ENCODE assay signal across 40 cellular contexts in genomic region chr4:163264934-163265333, GRCh38.
"Had no signal": no experiment of that assay in that cellular context is flagged by ENCODE, and none has a peak within 500 bp of the region (broad histone marks: within the 10 kb centered on the region; RNA-seq: fewer than 3 reads in every experiment).

No MANE protein-coding gene starts in this region.

- H3K4me3 ChIP-seq: adrenal gland, ascending aorta, body of pancreas, breast epithelium, cardiac muscle cell had no signal

- H3K4me1 ChIP-seq: adrenal gland, ascending aorta, body of pancreas, breast epithelium had no signal

- H3K36me3 Mint-ChIP-seq: activated naive CD4-positive, alpha-beta T cell treated with anti-CD3 and anti-CD28 coated beads, Interleukin-2, amount 10 ng/mL, durations not matched to agents 7 days and 5 days; activated naive CD4-positive, alpha-beta T cell treated with anti-CD3 and anti-CD28 coated beads, Interleukin-2, amount 50 U/mL, for 24 hours; activated naive CD4-positive, alpha-beta T cell treated with anti-CD3 and anti-CD28 coated beads, Interleukin-2, amount 50 U/mL, for 72 hours; activated naive CD8-positive, alpha-beta T cell; activated naive CD8-positive, alpha-beta T cell treated with anti-CD3 and anti-CD28 coated beads for 36 hours; activated naive CD8-positive, alpha-beta T cell treated with anti-CD3 and anti-CD28 coated beads, Interleukin-2, amount 10 ng/mL, durations not matched to agents 7 days and 5 days; brain had no signal

- H3K27me3 Mint-ChIP-seq: activated naive CD4-positive, alpha-beta T cell treated with anti-CD3 and anti-CD28 coated beads, Interleukin-2, amount 10 ng/mL, durations not matched to agents 7 days and 5 days; activated naive CD8-positive, alpha-beta T cell treated with anti-CD3 and anti-CD28 coated beads, Interleukin-2, amount 10 ng/mL, durations not matched to agents 7 days and 5 days; central memory CD8-positive, alpha-beta T cell had no signal

- H3K4me1 Mint-ChIP-seq: activated naive CD4-positive, alpha-beta T cell treated with anti-CD3 and anti-CD28 coated beads, Interleukin-2, amount 10 ng/mL, durations not matched to agents 7 days and 5 days; activated naive CD4-positive, alpha-beta T cell treated with anti-CD3 and anti-CD28 coated beads, Interleukin-2, amount 50 U/mL, for 24 hours; activated naive CD8-positive, alpha-beta T cell treated with anti-CD3 and anti-CD28 coated beads for 36 hours; activated naive CD8-positive, alpha-beta T cell treated with anti-CD3 and anti-CD28 coated beads, Interleukin-2, amount 10 ng/mL, durations not matched to agents 7 days and 5 days; activated naive CD8-positive, alpha-beta T cell treated with anti-CD3 and anti-CD28 coated beads, Interleukin-2, amount 50 U/mL, for 24 hours; activated T-helper 17 cell treated with anti-CD3 and anti-CD28 coated beads, Interleukin-2, amount 50 U/mL, for 72 hours; central memory CD8-positive, alpha-beta T cell had no signal

- H3K27ac ChIP-seq: adrenal gland, ascending aorta, body of pancreas, brain microvascular endothelial cell, breast epithelium, cardiac muscle cell had no signal

- H3K9me3 Mint-ChIP-seq: activated naive CD4-positive, alpha-beta T cell treated with anti-CD3 and anti-CD28 coated beads for 36 hours; activated naive CD4-positive, alpha-beta T cell treated with anti-CD3 and anti-CD28 coated beads, Interleukin-2, amount 10 ng/mL, durations not matched to agents 7 days and 5 days; activated naive CD4-positive, alpha-beta T cell treated with anti-CD3 and anti-CD28 coated beads, Interleukin-2, amount 50 U/mL, for 72 hours; activated naive CD8-positive, alpha-beta T cell treated with anti-CD3 and anti-CD28 coated beads for 36 hours; activated naive CD8-positive, alpha-beta T cell treated with anti-CD3 and anti-CD28 coated beads, Interleukin-2, amount 10 ng/mL, durations not matched to agents 7 days and 5 days; activated naive CD8-positive, alpha-beta T cell treated with anti-CD3 and anti-CD28 coated beads, Interleukin-2, amount 50 U/mL, for 24 hours; activated T-cell treated with anti-CD3 and anti-CD28 coated beads, Interleukin-2, amount 50 U/mL, for 24 hours; activated T-cell treated with anti-CD3 and anti-CD28 coated beads, Interleukin-2, amount 50 U/mL, for 4 hours; activated T-cell treated with anti-CD3 and anti-CD28 coated beads, Interleukin-2, amount 50 U/mL, for 72 hours; activated T-helper 1 cell treated with anti-CD3 and anti-CD28 coated beads, Interleukin-12 subunit alpha, Interleukin-12 subunit beta, Interleukin-2, Interleukin-4 antibody, amounts not matched to agents 30 ng/mL and 10 ng/mL and 1 ng/mL, durations not matched to agents 14 hours and 24 hours and 36 hours; activated T-helper 2 cell treated with anti-CD3 and anti-CD28 coated beads, Interferon-gamma antibody, Interleukin-2, Interleukin-4, amounts not matched to agents 10 μg/mL and 5 μg/mL and 100 μg/mL, durations not matched to agents 14 hours and 24 hours and 36 hours; brain; central memory CD8-positive, alpha-beta T cell had no signal

- ATAC-seq: activated naive CD4-positive, alpha-beta T cell treated with anti-CD3 and anti-CD28 coated beads, Interleukin-2, amount 50 U/mL, for 72 hours; activated naive CD8-positive, alpha-beta T cell treated with anti-CD3 and anti-CD28 coated beads, Interleukin-2, amount 50 U/mL, for 24 hours; activated T-cell treated with anti-CD3 and anti-CD28 coated beads, Interleukin-2, amount 50 U/mL, for 4 hours; activated T-cell treated with anti-CD3 and anti-CD28 coated beads, Interleukin-2, amount 50 U/mL, for 72 hours; activated T-helper 17 cell treated with anti-CD3 and anti-CD28 coated beads, Interleukin-2, amount 50 U/mL, for 72 hours; body of pancreas had no signal

- H3K9me3 ChIP-seq: adrenal gland, ascending aorta, body of pancreas, breast epithelium had no signal

- H3K4me3 Mint-ChIP-seq: activated naive CD4-positive, alpha-beta T cell treated with anti-CD3 and anti-CD28 coated beads for 36 hours; activated naive CD4-positive, alpha-beta T cell treated with anti-CD3 and anti-CD28 coated beads, Interleukin-2, amount 10 ng/mL, durations not matched to agents 7 days and 5 days; activated naive CD4-positive, alpha-beta T cell treated with anti-CD3 and anti-CD28 coated beads, Interleukin-2, amount 50 U/mL, for 24 hours; activated naive CD8-positive, alpha-beta T cell; activated naive CD8-positive, alpha-beta T cell treated with anti-CD3 and anti-CD28 coated beads for 36 hours; activated naive CD8-positive, alpha-beta T cell treated with anti-CD3 and anti-CD28 coated beads, Interleukin-2, amount 10 ng/mL, durations not matched to agents 7 days and 5 days; activated naive CD8-positive, alpha-beta T cell treated with anti-CD3 and anti-CD28 coated beads, Interleukin-2, amount 50 U/mL, for 24 hours; activated T-cell treated with anti-CD3 and anti-CD28 coated beads, Interleukin-2, amount 50 U/mL, for 24 hours; activated T-cell treated with anti-CD3 and anti-CD28 coated beads, Interleukin-2, amount 50 U/mL, for 4 hours; activated T-cell treated with anti-CD3 and anti-CD28 coated beads, Interleukin-2, amount 50 U/mL, for 72 hours; activated T-helper 1 cell treated with anti-CD3 and anti-CD28 coated beads, Interleukin-12 subunit alpha, Interleukin-12 subunit beta, Interleukin-2, Interleukin-4 antibody, amounts not matched to agents 30 ng/mL and 10 ng/mL and 1 ng/mL, durations not matched to agents 14 hours and 24 hours and 36 hours; activated T-helper 17 cell treated with anti-CD3 and anti-CD28 coated beads, Interleukin-2, amount 50 U/mL, for 72 hours; brain; central memory CD8-positive, alpha-beta T cell had no signal

- H3K27me3 ChIP-seq: adrenal gland, ascending aorta, body of pancreas, brain microvascular endothelial cell, breast epithelium, cardiac muscle cell had no signal

- FAIRE-seq: astrocyte, bronchial epithelial cell had no signal

- H3K36me3 ChIP-seq: adrenal gland, ascending aorta, brain microvascular endothelial cell, breast epithelium, cardiac muscle cell had no signal

- H3K27ac Mint-ChIP-seq: activated naive CD4-positive, alpha-beta T cell treated with anti-CD3 and anti-CD28 coated beads for 36 hours; activated naive CD4-positive, alpha-beta T cell treated with anti-CD3 and anti-CD28 coated beads, Interleukin-2, amount 10 ng/mL, durations not matched to agents 7 days and 5 days; activated naive CD4-positive, alpha-beta T cell treated with anti-CD3 and anti-CD28 coated beads, Interleukin-2, amount 50 U/mL, for 24 hours; activated naive CD4-positive, alpha-beta T cell treated with anti-CD3 and anti-CD28 coated beads, Interleukin-2, amount 50 U/mL, for 72 hours; activated naive CD8-positive, alpha-beta T cell; activated naive CD8-positive, alpha-beta T cell treated with anti-CD3 and anti-CD28 coated beads for 36 hours; activated naive CD8-positive, alpha-beta T cell treated with anti-CD3 and anti-CD28 coated beads, Interleukin-2, amount 10 ng/mL, durations not matched to agents 7 days and 5 days; activated naive CD8-positive, alpha-beta T cell treated with anti-CD3 and anti-CD28 coated beads, Interleukin-2, amount 50 U/mL, for 24 hours; activated T-cell treated with anti-CD3 and anti-CD28 coated beads, Interleukin-2, amount 50 U/mL, for 24 hours; activated T-cell treated with anti-CD3 and anti-CD28 coated beads, Interleukin-2, amount 50 U/mL, for 72 hours; activated T-helper 1 cell treated with anti-CD3 and anti-CD28 coated beads, Interleukin-12 subunit alpha, Interleukin-12 subunit beta, Interleukin-2, Interleukin-4 antibody, amounts not matched to agents 30 ng/mL and 10 ng/mL and 1 ng/mL, durations not matched to agents 14 hours and 24 hours and 36 hours; activated T-helper 17 cell treated with anti-CD3 and anti-CD28 coated beads, Interleukin-2, amount 50 U/mL, for 72 hours; activated T-helper 2 cell treated with anti-CD3 and anti-CD28 coated beads, Interferon-gamma antibody, Interleukin-2, Interleukin-4, amounts not matched to agents 10 μg/mL and 5 μg/mL and 100 μg/mL, durations not matched to agents 14 hours and 24 hours and 36 hours; brain had no signal

- DNase-seq: activated effector memory CD4-positive, alpha-beta T cell treated with anti-CD3 and anti-CD28 coated beads, Interleukin-2, amount 50 U/mL, for 16 hours; activated effector memory CD4-positive, alpha-beta T cell treated with Interleukin-2 at 50 U/mL for 16 hours; activated gamma-delta T cell; activated gamma-delta T cell treated with Interleukin-2 at 50 U/mL for 16 hours; activated naive CD4-positive, alpha-beta T cell; activated naive CD4-positive, alpha-beta T cell treated with anti-CD3 and anti-CD28 coated beads for 36 hours; activated naive CD4-positive, alpha-beta T cell treated with anti-CD3 and anti-CD28 coated beads, Interleukin-2, amount 10 ng/mL, durations not matched to agents 7 days and 5 days; activated naive CD4-positive, alpha-beta T cell treated with anti-CD3 and anti-CD28 coated beads, Interleukin-2, amount 50 U/mL, for 16 hours; activated naive CD4-positive, alpha-beta T cell treated with Interleukin-2 at 50 U/mL for 16 hours; activated naive CD8-positive, alpha-beta T cell treated with anti-CD3 and anti-CD28 coated beads for 36 hours; activated naive CD8-positive, alpha-beta T cell treated with anti-CD3 and anti-CD28 coated beads, Interleukin-2, amount 10 ng/mL, durations not matched to agents 7 days and 5 days; activated naive CD8-positive, alpha-beta T cell treated with anti-CD3 and anti-CD28 coated beads, Interleukin-2, amount 50 U/mL, for 24 hours; activated T-cell treated with anti-CD3 and anti-CD28 coated beads, Interleukin-2, amount 50 U/mL, for 1 hour; activated T-cell treated with anti-CD3 and anti-CD28 coated beads, Interleukin-2, amount 50 U/mL, for 24 hours; activated T-cell treated with anti-CD3 and anti-CD28 coated beads, Interleukin-2, amount 50 U/mL, for 4 hours; activated T-cell treated with anti-CD3 and anti-CD28 coated beads, Interleukin-2, amount 50 U/mL, for 48 hours; activated T-cell treated with anti-CD3 and anti-CD28 coated beads, Interleukin-2, amount 50 U/mL, for 72 hours; adrenal gland; amniotic stem cell; amygdala; anterior cingulate cortex; aorta; body of pancreas; brain microvascular endothelial cell; caudate nucleus; central memory CD4-positive, alpha-beta T cell; cerebellar nuclear complex had no signal
